ENCODE assay signal across 2 cellular contexts in genomic region chr12:91289072-91289471, GRCh38.
TF ChIP-seq lines count a peak whose summit lies in the region.

No MANE protein-coding gene starts in this region.

TF ChIP-seq in IMR-90, 13 proteins besides CTCF, POLR2A, EP300 and RAD21 (continued from another document):
- TF ChIP-seq USF2 (IDR thresholded peaks at IDR 0.05; ENCODE audit: low read depth, low read length) (no peak), NFE2L2 (IDR thresholded peaks at IDR 0.05; ENCODE audit: low read depth, low read length) (no peak)

TF ChIP-seq in K562, 482 proteins besides CTCF, POLR2A, EP300 and RAD21 (continued from another document):
- TF ChIP-seq ZNF444 (CRISPR knock-in tag; IDR thresholded peaks at IDR 0.05) = no peak
- no peak for TF ChIP-seq SMARCB1 (IDR thresholded peaks at IDR 0.05; ENCODE audit: insufficient read length, low read depth)
- TF ChIP-seq EP400 (IDR thresholded peaks at IDR 0.05) = no peak
- no peak for TF ChIP-seq THRA (IDR thresholded peaks at IDR 0.05)
- TF ChIP-seq ZFP1 (CRISPR knock-in tag; IDR thresholded peaks at IDR 0.05) = no peak
- TF ChIP-seq TFE3 (CRISPR knock-in tag; IDR thresholded peaks at IDR 0.05) = no peak
- TF ChIP-seq KDM4B (IDR thresholded peaks at IDR 0.05; ENCODE audit: borderline replicate concordance in 2 of 2, low read depth in 1 of 2) = no peak
- peak; percentile 38; the same call in 1 of the 2 replicates for TF ChIP-seq MAFG (tag; conservative IDR thresholded peaks at IDR 0.05)
- no peak for TF ChIP-seq ZNF253 (CRISPR knock-in tag; conservative IDR thresholded peaks at IDR 0.05)
- no peak for TF ChIP-seq E2F1 (CRISPR knock-in tag; IDR thresholded peaks at IDR 0.05)
- peak; percentile 70 for TF ChIP-seq C11orf30 (IDR thresholded peaks at IDR 0.05; ENCODE audit: low read depth)
- no peak for TF ChIP-seq ZNF408 (CRISPR knock-in tag; IDR thresholded peaks at IDR 0.05; ENCODE audit: low read depth)
- TF ChIP-seq HNRNPUL1 (IDR thresholded peaks at IDR 0.05; ENCODE audit: low read length) = no peak
- TF ChIP-seq SMAD2 (IDR thresholded peaks at IDR 0.05; ENCODE audit: low read depth, low read length) = no peak
TF ChIP-seq in K562: peak in this region for 3.
